In the genomic region with DNA sequence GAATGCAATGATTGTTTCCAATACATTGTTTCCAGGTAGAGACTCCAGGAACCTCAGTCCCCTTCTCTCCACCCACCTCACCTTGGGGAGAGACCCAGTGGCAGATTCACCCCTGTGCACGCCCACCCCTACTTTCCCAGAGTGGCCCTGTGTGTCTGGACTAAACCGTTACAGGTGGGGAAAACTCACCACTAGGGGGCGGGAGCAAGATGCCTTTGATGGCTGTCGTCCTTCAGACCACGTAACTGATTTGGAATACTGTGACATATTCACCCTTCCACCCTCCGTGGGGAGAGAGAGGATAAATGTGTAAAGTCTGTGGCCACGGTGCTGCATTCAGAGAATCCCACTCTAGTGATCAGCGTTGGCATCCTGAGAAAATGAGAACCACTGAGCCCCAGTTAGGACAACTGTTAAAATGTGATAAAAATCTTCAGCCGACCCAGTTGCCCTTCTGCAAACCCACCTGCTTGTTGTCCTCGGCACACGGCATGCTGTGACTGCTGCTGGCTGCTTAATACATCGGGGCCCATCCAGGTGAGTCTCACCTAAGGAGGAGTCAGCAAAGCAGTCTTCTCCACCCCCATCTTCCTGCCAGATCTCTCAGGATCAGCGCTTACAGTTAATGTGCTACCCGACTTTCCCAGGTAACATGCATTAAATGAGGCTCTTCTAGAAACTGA, we compare ENCODE assay signal across 8 cellular contexts. TPM values are rescaled to one million over a fixed set of nuclear protein-coding genes. Genes with fewer than 3 reads are reported as not detected.
DNase-seq lines count a peak whose midpoint lies in the region; ATAC-seq, FAIRE-seq and TF ChIP-seq lines count a peak whose summit lies in the region.

No MANE protein-coding gene starts in this region.

- no peak overlapping the region for H3K9ac ChIP-seq in MM.1S (ENCODE audit: low read length)

- peak overlapping the region; percentile 36; the same call in 1 of the 2 replicates for H2AFZ ChIP-seq in MM.1S (ENCODE audit: low read length)

- H3K36me3 ChIP-seq in MM.1S (replicated peaks; ENCODE audit: insufficient read depth, low read length) (no peaks in the 10 kb centered on the region), adrenal gland (replicated peaks in 1 of 2) (no peaks in the 10 kb centered on the region)

- no peaks in the 10 kb centered on the region for H3K79me2 ChIP-seq in MM.1S (ENCODE audit: low read length)

- no peak overlapping the region for H3K27ac ChIP-seq in MM.1S (ENCODE audit: low read length)
- H3K27ac ChIP-seq in adrenal gland = no peak overlapping the region

- DNase-seq in D721Med (ENCODE audit: insufficient read length, low spot score) (peak; percentile 60), MM.1S (peak; percentile 82), T-helper 1 cell (peak; percentile 58 to 82 (median 72)), adrenal gland (peak; percentile 68 to 93 (median 85)), left ventricle myocardium superior (peak; percentile 78), retinal pigment epithelial cell (ENCODE audit: low read depth) (peak; percentile 28)

- ATAC-seq in GM21515 (IDR thresholded peaks at IDR 0.05; ENCODE audit: unreplicated experiment) = peak; percentile 64
- peak; percentile 92 for ATAC-seq in left ventricle myocardium superior
- ATAC-seq in GM18870 (IDR thresholded peaks at IDR 0.05; ENCODE audit: unreplicated experiment) = no peak

- no peaks in the 10 kb centered on the region for H3K9me2 ChIP-seq in MM.1S (replicated peaks; ENCODE audit: insufficient read depth, low read length)

- H3K4me1 ChIP-seq in MM.1S (ENCODE audit: low read length) (peaks cover 20% of the 10 kb centered on the region), adrenal gland (replicated peaks in 1 of 2) (no peaks in the 10 kb centered on the region)

- FAIRE-seq in D721Med (lab: Jason Lieb, UNC) = peak; percentile 72

- 20 to 26% (median 23%) methylated on average over 13 to 14 of the region's 14 CpGs for WGBS in adrenal gland, 4 donors

- peaks cover 12% of the 10 kb centered on the region for H3F3A ChIP-seq in MM.1S (ENCODE audit: insufficient read depth, low read length)

- TF ChIP-seq CTCF in D721Med (IDR thresholded peaks at IDR 0.05; ENCODE audit: insufficient read depth, missing control alignments) (peak; percentile 88), MM.1S (IDR thresholded peaks at IDR 0.05; ENCODE audit: low read length) (peak; percentile 95), adrenal gland (IDR thresholded peaks at IDR 0.05) (peak; percentile 65 to 87 (median 72)), retinal pigment epithelial cell (conservative IDR thresholded peaks at IDR 0.05; ENCODE audit: low read depth, low read length) (peak; percentile 93)

- H3K4me3 ChIP-seq in MM.1S (ENCODE audit: low read length) (no peak overlapping the region), adrenal gland (no peak overlapping the region), retinal pigment epithelial cell (ENCODE audit: low read length) (no peak overlapping the region)

- peak overlapping the region; percentile 16; the same call in 1 of the 2 replicates for H3K4me2 ChIP-seq in MM.1S (ENCODE audit: low read depth, low read length)

- H3K27me3 ChIP-seq in MM.1S (replicated peaks; ENCODE audit: insufficient read depth, low read length) (no peaks in the 10 kb centered on the region), adrenal gland (no peaks in the 10 kb centered on the region)

- intact Hi-C loops in adrenal gland (cut with DNase I) = loop anchor here in 1 of 2 donors (2.0 kb wide), 1 partner anchor 163 kb away; no protein-coding TSS in a partner anchor
- intact Hi-C loops in left ventricle myocardium superior (cut with micrococcal nuclease) = no loop called here

- H4K20me1 ChIP-seq in MM.1S (ENCODE audit: insufficient read depth, low read length) = no peaks in the 10 kb centered on the region

- H3K9me3 ChIP-seq in MM.1S (replicated peaks; ENCODE audit: insufficient read depth, low read length) (no peaks in the 10 kb centered on the region), adrenal gland (replicated peaks in 1 of 3) (no peaks in the 10 kb centered on the region)

- no peak for TF ChIP-seq POLR2A in adrenal gland (IDR thresholded peaks at IDR 0.05)

RNA-seq across cellular contexts. Expression of a gene that starts 41.5 kb away (rescaled TPM):
- total RNA-seq in adrenal gland (1 to 10 TPM; 3.9 to 8.9 (median 7.3) TPM), left ventricle myocardium superior (14.9 TPM)
- polyA plus RNA-seq in adrenal gland = 1 to 10 TPM; 3.4 to 8.0 (median 4.8) TPM

Comparison
In these comparisons a context has a peak if more than half of its experiments do, and no peak if none do; other contexts are left out.
1. DNase-seq: peak in every context shown above with its lines; median percentile 85 in adrenal gland; 82 in MM.1S; 78 in left ventricle myocardium superior; 72 in T-helper 1 cell; 60 in D721Med; 28 in retinal pigment epithelial cell.